8 cellular contexts compared by ENCODE assay signal in the genomic region with DNA sequence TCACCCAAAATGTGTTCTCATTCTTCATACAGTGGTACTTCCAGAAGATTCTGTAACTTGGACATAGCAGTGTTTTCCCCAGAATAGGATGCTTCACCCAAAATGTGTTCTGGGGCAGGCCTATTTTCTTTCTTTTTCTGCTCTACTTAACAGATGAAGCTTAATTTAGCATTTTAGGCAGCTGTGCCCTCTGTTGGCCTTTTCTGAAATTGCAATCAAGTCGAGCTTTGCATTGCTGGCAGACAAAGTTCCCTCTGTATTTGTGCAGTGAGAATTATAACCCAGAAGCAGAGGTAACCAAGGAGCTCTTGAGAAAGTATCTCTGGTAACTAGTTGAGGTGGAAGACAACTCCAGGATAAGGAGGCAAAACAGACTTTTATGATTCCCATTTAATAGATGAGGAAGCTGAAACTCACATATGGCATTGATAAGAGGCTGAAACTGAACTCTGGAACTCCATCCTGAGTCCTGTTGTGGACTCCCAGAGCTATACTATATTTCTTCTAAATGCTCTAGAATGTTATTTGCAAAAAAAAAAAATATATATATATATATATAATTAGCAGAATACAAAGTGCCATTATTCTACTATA. TPM values are rescaled to one million over a fixed set of nuclear protein-coding genes. Genes with fewer than 3 reads are reported as not detected.
DNase-seq lines count a peak whose midpoint lies in the region; ATAC-seq and TF ChIP-seq lines count a peak whose summit lies in the region.

No MANE protein-coding gene starts in this region.

- peak; percentile 63 for DNase-seq in activated CD8-positive, alpha-beta memory T cell treated with anti-CD3 and anti-CD28 coated beads, Interleukin-2, amount 10 ng/mL, durations not matched to agents 7 days and 5 days
- no peak for DNase-seq in activated CD8-positive, alpha-beta memory T cell treated with anti-CD3 and anti-CD28 coated beads, Interleukin-2, amount 50 U/mL, for 48 hours
- DNase-seq in NCI-H82 treated with DMSO at 0.1 percent for 48 hours (lab: John Stamatoyannopoulos, UW; ENCODE audit: unreplicated experiment), result peak; percentile 32
- DNase-seq in adrenal gland, result peak; percentile 16 to 73 (median 33)
- peak; percentile 53 for DNase-seq in iPS-NIHi11 (ENCODE audit: low spot score)
- peak; percentile 6 to 8 for DNase-seq in stimulated activated CD4-positive, alpha-beta T cell treated with anti-CD3 and anti-CD28 coated beads, Interleukin-4, amount 100 ng/mL, for 48 hours (ENCODE audit: low read depth in 2 of 2)

- CTCF ChIA-PET in activated CD8-positive, alpha-beta memory T cell treated with anti-CD3 and anti-CD28 coated beads, Interleukin-2, amount 10 ng/mL, durations not matched to agents 7 days and 5 days (lab: Charles Lee), result interaction anchor here (0.6 to 2.6 kb wide), 16 partner anchors 9 to 287 kb away, joined by 3 to 19 read pairs (median 4); no protein-coding TSS in a partner anchor

- no peaks in the 10 kb centered on the region for H3K27me3 ChIP-seq in adrenal gland

- H3K27ac ChIP-seq in adrenal gland, result no peak overlapping the region

- H3K36me3 Mint-ChIP-seq in activated CD8-positive, alpha-beta memory T cell treated with anti-CD3 and anti-CD28 coated beads, Interleukin-2, amount 10 ng/mL, durations not matched to agents 7 days and 5 days, result no peaks in the 10 kb centered on the region

- no peak overlapping the region for H3K27ac Mint-ChIP-seq in activated CD8-positive, alpha-beta memory T cell treated with anti-CD3 and anti-CD28 coated beads, Interleukin-2, amount 10 ng/mL, durations not matched to agents 7 days and 5 days

- H3K4me1 ChIP-seq in adrenal gland (replicated peaks in 1 of 2), result no peaks in the 10 kb centered on the region

- TF ChIP-seq POLR2A in adrenal gland (IDR thresholded peaks at IDR 0.05), result no peak

- H3K27me3 Mint-ChIP-seq in activated CD8-positive, alpha-beta memory T cell treated with anti-CD3 and anti-CD28 coated beads, Interleukin-2, amount 10 ng/mL, durations not matched to agents 7 days and 5 days, result no peaks in the 10 kb centered on the region

- H3K4me1 Mint-ChIP-seq in activated CD8-positive, alpha-beta memory T cell treated with anti-CD3 and anti-CD28 coated beads, Interleukin-2, amount 10 ng/mL, durations not matched to agents 7 days and 5 days, result no peaks in the 10 kb centered on the region

- H3K36me3 ChIP-seq in adrenal gland (replicated peaks in 1 of 2), result no peaks in the 10 kb centered on the region

- no peak overlapping the region for H3K4me3 Mint-ChIP-seq in activated CD8-positive, alpha-beta memory T cell treated with anti-CD3 and anti-CD28 coated beads, Interleukin-2, amount 10 ng/mL, durations not matched to agents 7 days and 5 days

- no peak overlapping the region for H3K4me3 ChIP-seq in adrenal gland

- H3K9me3 ChIP-seq in adrenal gland (replicated peaks in 1 of 3), result no peaks in the 10 kb centered on the region

- ATAC-seq in activated CD8-positive, alpha-beta memory T cell treated with anti-CD3 and anti-CD28 coated beads, Interleukin-2, amount 10 ng/mL, durations not matched to agents 7 days and 5 days, result peak; percentile 42
- ATAC-seq in HG02981 (IDR thresholded peaks at IDR 0.05; ENCODE audit: unreplicated experiment) (peak; percentile 60), GM21360 (IDR thresholded peaks at IDR 0.05; ENCODE audit: unreplicated experiment) (no peak)

- intact Hi-C loops in adrenal gland (cut with DNase I), result no loop called here

- 2 to 6% (median 4%) methylated on average over 1 of the region's 1 CpG for WGBS in adrenal gland, 4 donors

- no peaks in the 10 kb centered on the region for H3K9me3 Mint-ChIP-seq in activated CD8-positive, alpha-beta memory T cell treated with anti-CD3 and anti-CD28 coated beads, Interleukin-2, amount 10 ng/mL, durations not matched to agents 7 days and 5 days (ENCODE audit: low read depth)

- TF ChIP-seq CTCF in adrenal gland (IDR thresholded peaks at IDR 0.05), result peak; percentile 41 to 65 (median 55)

RNA-seq across cellular contexts. Expression of a gene that starts 50.3 kb away (rescaled TPM):
- total RNA-seq in activated CD8-positive, alpha-beta memory T cell treated with anti-CD3 and anti-CD28 coated beads, Interleukin-2, amount 10 ng/mL, durations not matched to agents 7 days and 5 days, result not detected
- 1 to 10 TPM in 1 of 8 donors, under 1 TPM in 7; 0.30 to 1.1 (median 0.47) TPM for total RNA-seq in adrenal gland
- under 1 TPM; 0.16 to 0.48 (median 0.27) TPM for polyA plus RNA-seq in adrenal gland
